Comparison of ENCODE assay signal across 1 cellular context in the genomic region with DNA sequence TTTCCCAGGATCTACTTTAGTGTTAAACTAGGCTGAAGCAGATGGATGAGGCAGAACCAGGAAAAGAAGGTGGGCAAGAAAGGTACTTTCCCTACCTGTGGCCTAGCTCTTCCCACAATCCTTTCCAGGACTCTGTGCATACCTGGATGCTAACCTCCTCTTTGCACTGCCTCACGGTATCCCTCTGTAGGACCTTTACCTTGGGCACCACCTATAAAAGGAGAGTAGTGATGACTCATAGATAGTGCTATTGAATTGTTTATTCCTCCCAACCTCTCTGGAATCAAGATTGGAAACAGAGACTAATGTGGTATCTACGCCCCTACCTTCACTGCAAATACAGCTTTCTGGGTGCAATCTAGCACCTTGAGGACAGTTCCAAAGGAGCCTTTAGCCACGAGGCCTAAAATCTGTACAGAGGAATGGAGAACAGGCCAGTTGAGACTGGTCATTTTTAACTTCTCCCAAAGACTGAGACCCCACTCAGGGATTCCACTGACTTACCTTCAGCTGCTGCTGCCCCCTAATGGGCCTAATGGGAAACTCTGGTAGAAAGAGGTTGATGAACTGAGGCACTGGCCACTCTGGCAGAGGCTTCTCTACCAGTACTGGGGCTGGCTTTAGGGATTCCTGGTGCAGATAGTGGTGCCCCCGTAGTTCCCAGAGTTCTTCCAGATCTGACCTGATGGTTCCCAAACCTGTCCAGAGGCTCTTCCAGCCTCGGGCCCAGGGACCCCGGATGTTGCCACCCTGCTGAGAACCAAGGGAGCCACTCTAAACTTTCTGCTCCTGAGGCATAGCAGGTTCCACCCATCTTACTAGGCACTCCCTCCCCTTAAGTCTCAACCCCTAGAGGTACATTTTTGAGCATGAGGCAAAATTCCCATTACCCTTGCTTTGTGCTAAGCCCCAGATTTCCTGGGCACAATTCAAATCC.
TF ChIP-seq lines count a peak whose summit lies in the region.

No MANE protein-coding gene starts in this region.

TF ChIP-seq in GM23338, 12 proteins besides CTCF, POLR2A, EP300 and RAD21 (continued from another document):
- TF ChIP-seq, protein P1, sequence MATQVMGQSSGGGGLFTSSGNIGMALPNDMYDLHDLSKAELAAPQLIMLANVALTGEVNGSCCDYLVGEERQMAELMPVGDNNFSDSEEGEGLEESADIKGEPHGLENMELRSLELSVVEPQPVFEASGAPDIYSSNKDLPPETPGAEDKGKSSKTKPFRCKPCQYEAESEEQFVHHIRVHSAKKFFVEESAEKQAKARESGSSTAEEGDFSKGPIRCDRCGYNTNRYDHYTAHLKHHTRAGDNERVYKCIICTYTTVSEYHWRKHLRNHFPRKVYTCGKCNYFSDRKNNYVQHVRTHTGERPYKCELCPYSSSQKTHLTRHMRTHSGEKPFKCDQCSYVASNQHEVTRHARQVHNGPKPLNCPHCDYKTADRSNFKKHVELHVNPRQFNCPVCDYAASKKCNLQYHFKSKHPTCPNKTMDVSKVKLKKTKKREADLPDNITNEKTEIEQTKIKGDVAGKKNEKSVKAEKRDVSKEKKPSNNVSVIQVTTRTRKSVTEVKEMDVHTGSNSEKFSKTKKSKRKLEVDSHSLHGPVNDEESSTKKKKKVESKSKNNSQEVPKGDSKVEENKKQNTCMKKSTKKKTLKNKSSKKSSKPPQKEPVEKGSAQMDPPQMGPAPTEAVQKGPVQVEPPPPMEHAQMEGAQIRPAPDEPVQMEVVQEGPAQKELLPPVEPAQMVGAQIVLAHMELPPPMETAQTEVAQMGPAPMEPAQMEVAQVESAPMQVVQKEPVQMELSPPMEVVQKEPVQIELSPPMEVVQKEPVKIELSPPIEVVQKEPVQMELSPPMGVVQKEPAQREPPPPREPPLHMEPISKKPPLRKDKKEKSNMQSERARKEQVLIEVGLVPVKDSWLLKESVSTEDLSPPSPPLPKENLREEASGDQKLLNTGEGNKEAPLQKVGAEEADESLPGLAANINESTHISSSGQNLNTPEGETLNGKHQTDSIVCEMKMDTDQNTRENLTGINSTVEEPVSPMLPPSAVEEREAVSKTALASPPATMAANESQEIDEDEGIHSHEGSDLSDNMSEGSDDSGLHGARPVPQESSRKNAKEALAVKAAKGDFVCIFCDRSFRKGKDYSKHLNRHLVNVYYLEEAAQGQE (IDR thresholded peaks at IDR 0.05; ENCODE audit: unreplicated experiment): no peak
- TF ChIP-seq POLR2AphosphoS5 (IDR thresholded peaks at IDR 0.05; ENCODE audit: low read depth): no peak
- TF ChIP-seq, protein P2, sequence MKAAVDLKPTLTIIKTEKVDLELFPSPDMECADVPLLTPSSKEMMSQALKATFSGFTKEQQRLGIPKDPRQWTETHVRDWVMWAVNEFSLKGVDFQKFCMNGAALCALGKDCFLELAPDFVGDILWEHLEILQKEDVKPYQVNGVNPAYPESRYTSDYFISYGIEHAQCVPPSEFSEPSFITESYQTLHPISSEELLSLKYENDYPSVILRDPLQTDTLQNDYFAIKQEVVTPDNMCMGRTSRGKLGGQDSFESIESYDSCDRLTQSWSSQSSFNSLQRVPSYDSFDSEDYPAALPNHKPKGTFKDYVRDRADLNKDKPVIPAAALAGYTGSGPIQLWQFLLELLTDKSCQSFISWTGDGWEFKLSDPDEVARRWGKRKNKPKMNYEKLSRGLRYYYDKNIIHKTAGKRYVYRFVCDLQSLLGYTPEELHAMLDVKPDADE (IDR thresholded peaks at IDR 0.05): no peak
- TF ChIP-seq CREB1 (CRISPR knock-in tag; IDR thresholded peaks at IDR 0.05; ENCODE audit: low read depth): no peak
- TF ChIP-seq, protein P3, sequence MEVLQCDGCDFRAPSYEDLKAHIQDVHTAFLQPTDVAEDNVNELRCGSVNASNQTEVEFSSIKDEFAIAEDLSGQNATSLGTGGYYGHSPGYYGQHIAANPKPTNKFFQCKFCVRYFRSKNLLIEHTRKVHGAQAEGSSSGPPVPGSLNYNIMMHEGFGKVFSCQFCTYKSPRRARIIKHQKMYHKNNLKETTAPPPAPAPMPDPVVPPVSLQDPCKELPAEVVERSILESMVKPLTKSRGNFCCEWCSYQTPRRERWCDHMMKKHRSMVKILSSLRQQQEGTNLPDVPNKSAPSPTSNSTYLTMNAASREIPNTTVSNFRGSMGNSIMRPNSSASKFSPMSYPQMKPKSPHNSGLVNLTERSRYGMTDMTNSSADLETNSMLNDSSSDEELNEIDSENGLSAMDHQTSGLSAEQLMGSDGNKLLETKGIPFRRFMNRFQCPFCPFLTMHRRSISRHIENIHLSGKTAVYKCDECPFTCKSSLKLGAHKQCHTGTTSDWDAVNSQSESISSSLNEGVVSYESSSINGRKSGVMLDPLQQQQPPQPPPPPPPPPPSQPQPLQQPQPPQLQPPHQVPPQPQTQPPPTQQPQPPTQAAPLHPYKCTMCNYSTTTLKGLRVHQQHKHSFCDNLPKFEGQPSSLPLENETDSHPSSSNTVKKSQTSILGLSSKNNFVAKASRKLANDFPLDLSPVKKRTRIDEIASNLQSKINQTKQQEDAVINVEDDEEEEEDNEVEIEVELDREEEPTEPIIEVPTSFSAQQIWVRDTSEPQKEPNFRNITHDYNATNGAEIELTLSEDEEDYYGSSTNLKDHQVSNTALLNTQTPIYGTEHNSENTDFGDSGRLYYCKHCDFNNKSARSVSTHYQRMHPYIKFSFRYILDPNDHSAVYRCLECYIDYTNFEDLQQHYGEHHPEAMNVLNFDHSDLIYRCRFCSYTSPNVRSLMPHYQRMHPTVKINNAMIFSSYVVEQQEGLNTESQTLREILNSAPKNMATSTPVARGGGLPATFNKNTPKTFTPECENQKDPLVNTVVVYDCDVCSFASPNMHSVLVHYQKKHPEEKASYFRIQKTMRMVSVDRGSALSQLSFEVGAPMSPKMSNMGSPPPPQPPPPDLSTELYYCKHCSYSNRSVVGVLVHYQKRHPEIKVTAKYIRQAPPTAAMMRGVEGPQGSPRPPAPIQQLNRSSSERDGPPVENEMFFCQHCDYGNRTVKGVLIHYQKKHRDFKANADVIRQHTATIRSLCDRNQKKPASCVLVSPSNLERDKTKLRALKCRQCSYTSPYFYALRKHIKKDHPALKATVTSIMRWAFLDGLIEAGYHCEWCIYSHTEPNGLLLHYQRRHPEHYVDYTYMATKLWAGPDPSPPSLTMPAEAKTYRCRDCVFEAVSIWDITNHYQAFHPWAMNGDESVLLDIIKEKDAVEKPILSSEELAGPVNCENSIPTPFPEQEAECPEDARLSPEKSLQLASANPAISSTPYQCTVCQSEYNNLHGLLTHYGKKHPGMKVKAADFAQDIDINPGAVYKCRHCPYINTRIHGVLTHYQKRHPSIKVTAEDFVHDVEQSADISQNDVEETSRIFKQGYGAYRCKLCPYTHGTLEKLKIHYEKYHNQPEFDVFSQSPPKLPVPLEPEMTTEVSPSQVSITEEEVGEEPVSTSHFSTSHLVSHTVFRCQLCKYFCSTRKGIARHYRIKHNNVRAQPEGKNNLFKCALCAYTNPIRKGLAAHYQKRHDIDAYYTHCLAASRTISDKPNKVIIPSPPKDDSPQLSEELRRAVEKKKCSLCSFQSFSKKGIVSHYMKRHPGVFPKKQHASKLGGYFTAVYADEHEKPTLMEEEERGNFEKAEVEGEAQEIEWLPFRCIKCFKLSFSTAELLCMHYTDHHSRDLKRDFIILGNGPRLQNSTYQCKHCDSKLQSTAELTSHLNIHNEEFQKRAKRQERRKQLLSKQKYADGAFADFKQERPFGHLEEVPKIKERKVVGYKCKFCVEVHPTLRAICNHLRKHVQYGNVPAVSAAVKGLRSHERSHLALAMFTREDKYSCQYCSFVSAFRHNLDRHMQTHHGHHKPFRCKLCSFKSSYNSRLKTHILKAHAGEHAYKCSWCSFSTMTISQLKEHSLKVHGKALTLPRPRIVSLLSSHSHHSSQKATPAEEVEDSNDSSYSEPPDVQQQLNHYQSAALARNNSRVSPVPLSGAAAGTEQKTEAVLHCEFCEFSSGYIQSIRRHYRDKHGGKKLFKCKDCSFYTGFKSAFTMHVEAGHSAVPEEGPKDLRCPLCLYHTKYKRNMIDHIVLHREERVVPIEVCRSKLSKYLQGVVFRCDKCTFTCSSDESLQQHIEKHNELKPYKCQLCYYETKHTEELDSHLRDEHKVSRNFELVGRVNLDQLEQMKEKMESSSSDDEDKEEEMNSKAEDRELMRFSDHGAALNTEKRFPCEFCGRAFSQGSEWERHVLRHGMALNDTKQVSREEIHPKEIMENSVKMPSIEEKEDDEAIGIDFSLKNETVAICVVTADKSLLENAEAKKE (CRISPR knock-in tag; IDR thresholded peaks at IDR 0.05): no peak
- TF ChIP-seq JUNB (IDR thresholded peaks at IDR 0.05; ENCODE audit: unreplicated experiment): no peak
- TF ChIP-seq EZH2 (IDR thresholded peaks at IDR 0.05; ENCODE audit: low read depth, unreplicated experiment): no peak
